In the genomic region with DNA sequence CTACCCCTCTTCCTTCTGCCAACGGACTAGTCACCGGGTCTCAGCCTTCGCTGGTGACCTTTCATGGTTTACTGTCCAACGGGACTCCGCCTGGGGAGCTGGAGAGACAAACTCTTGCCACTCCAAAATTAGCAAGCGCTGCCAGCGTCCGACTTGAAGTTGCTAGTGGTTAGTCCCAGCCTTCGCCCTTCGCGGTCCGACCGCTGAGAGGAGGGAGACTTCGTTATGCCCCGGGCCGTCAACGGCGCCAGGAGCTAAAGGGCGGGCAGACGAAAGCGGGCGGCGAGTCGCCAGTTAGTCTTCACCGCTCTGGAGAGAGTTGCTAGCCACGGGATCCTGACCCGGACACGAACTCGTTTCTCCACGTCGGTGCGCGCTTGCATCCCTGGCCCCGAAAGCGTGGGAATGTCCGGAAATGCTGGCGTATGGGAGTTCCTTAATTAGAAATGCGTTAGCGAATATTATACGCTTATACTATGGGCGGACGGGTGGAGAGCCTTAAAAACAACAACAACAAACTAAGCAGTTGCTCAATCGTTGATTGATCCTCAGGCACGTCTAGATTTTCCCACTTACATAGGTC, we compare ENCODE assay signal across 8 cellular contexts. TPM values are rescaled to one million over a fixed set of nuclear protein-coding genes. Genes with fewer than 3 reads are reported as not detected.
DNase-seq lines count a peak whose midpoint lies in the region; ATAC-seq, FAIRE-seq and TF ChIP-seq lines count a peak whose summit lies in the region.

No MANE protein-coding gene starts in this region.

- H3K36me3 ChIP-seq in SJSA1 (peaks cover 57% of the 10 kb centered on the region), GM12878 (ENCODE audit: control insufficient read depth in 2 of 2, insufficient read depth in 2 of 2, low read length in 1 of 2) (no peaks in the 10 kb centered on the region), iPS DF 6.9 (ENCODE audit: control insufficient read depth, insufficient read depth, low read length) (no peaks in the 10 kb centered on the region)

- TF ChIP-seq POLR2A in GM12878 (IDR thresholded peaks at IDR 0.05; ENCODE audit: low read depth, low read length) = no peak

- H3K4me1 ChIP-seq in SJSA1 (replicated peaks) = peaks cover 12% of the 10 kb centered on the region
- no peaks in the 10 kb centered on the region for H3K4me1 ChIP-seq in GM12878 (ENCODE audit: control insufficient read depth, insufficient read depth, low read length)
- H3K4me1 ChIP-seq in iPS DF 6.9 (ENCODE audit: control insufficient read depth, insufficient read depth, low read length) = no peaks in the 10 kb centered on the region

- no peak for TF ChIP-seq EP300 in GM12878 (IDR thresholded peaks at IDR 0.05; ENCODE audit: borderline replicate concordance in 1 of 2, control insufficient read depth in 1 of 2, low read depth in 2 of 2, low read length in 2 of 2)

- peak overlapping the region; percentile 53 for H3K4me2 ChIP-seq in GM12878 (ENCODE audit: control insufficient read depth, insufficient read depth)

- DNase-seq in activated effector memory CD4-positive, alpha-beta T cell treated with anti-CD3 and anti-CD28 coated beads, Interleukin-2, amount 50 U/mL, for 16 hours = peak; percentile 78
- DNase-seq in activated effector memory CD4-positive, alpha-beta T cell treated with Interleukin-2 at 50 U/mL for 16 hours = no peak
- DNase-seq in SJSA1 (ENCODE audit: low read depth in 1 of 2, low spot score in 2 of 2) (peak in 1 of 2 experiments; percentile 50), GM12878 (ENCODE audit: low read depth, low spot score) (no peak), iPS DF 6.9 (ENCODE audit: low read depth, low spot score) (no peak), skeletal muscle cell (ENCODE audit: low read depth) (no peak), putamen (ENCODE audit: low spot score) (no peak)

- no peak for TF ChIP-seq CTCF in GM12878 (IDR thresholded peaks at IDR 0.05 in 2 of 3, conservative IDR thresholded peaks at IDR 0.05 in 1 of 3; ENCODE audit: control insufficient read depth in 2 of 3, extremely low read depth in 1 of 3, insufficient read depth in 1 of 3, low read depth in 3 of 3, low read length in 3 of 3)

- H3K9ac ChIP-seq in GM12878 (ENCODE audit: control insufficient read depth, insufficient read depth, low read length) = peak overlapping the region; percentile 98

- no TSS peak for BruUV-seq in GM12878 (replicated peaks; lab: Mats Ljungman, UMichigan)

- no peaks in the 10 kb centered on the region for H3K27me3 ChIP-seq in SJSA1 (replicated peaks)
- H3K27me3 ChIP-seq in GM12878 (replicated peaks in 1 of 2; ENCODE audit: control insufficient read depth in 2 of 2, insufficient read depth in 2 of 2, low read length in 1 of 2) = no peaks in the 10 kb centered on the region
- no peaks in the 10 kb centered on the region for H3K27me3 ChIP-seq in iPS DF 6.9 (ENCODE audit: control insufficient read depth, insufficient read depth, low read length)

- POLR2A ChIA-PET in GM12878 (lab: Charles Lee) = interaction anchor here (0.9 to 2.8 kb wide), 5 partner anchors 18 to 51 kb away, joined by 3 to 34 read pairs (median 3); partner anchors contain the start of gene TRIM59

- WGBS in GM12878 (ENCODE audit: insufficient coverage, insufficient replicate concordance, low lambda C conversion rate, missing lambda C conversion rate) = under 1% methylated on average over 44 of the region's 44 CpGs
- no CpG with 5 or more reads among the region's 44 CpGs for WGBS in iPS DF 6.9 (ENCODE audit: insufficient coverage, insufficient read length)

- ATAC-seq in HG03097 (IDR thresholded peaks at IDR 0.05; ENCODE audit: low FRiP score, unreplicated experiment) = peak; percentile 4
- ATAC-seq in GM12878 = peak; percentile 41

- no peak for FAIRE-seq in GM12878 (lab: Jason Lieb, UNC)

- H4K20me1 ChIP-seq in GM12878 (ENCODE audit: control insufficient read depth, insufficient read depth) = no peaks in the 10 kb centered on the region

- CTCF ChIA-PET in GM12878 (lab: Yijun Ruan, JAX) = interaction anchor here (0.8 kb wide), 1 partner anchor 367 kb away, joined by 3 read pairs; no protein-coding TSS in a partner anchor

- in situ Hi-C loops in GM12878 (cut with MboI) = no loop called here

- RAD21 ChIA-PET in GM12878 (lab: Charles Lee; ENCODE audit: unreplicated experiment) = interaction anchor here (0.8 to 1.3 kb wide), 3 partner anchors 9 to 50 kb away, joined by 3 to 5 read pairs (median 4); partner anchors contain the start of gene TRIM59

- no peak for TF ChIP-seq RAD21 in GM12878 (IDR thresholded peaks at IDR 0.05; ENCODE audit: insufficient read depth, low read depth, low read length)

- H3K9me3 ChIP-seq in SJSA1 (replicated peaks) (no peaks in the 10 kb centered on the region), GM12878 (replicated peaks; ENCODE audit: control insufficient read depth, insufficient read depth, low read length) (no peaks in the 10 kb centered on the region), iPS DF 6.9 (ENCODE audit: control insufficient read depth, insufficient read depth, low read length) (no peaks in the 10 kb centered on the region)

- peaks cover 78% of the 10 kb centered on the region for H3K79me2 ChIP-seq in GM12878 (ENCODE audit: control insufficient read depth, insufficient read depth, low read length)

- H3K4me3 ChIP-seq in SJSA1 (peak overlapping the region; percentile 61), GM12878 (peak overlapping the region; percentile 99), iPS DF 6.9 (ENCODE audit: low read length) (peak overlapping the region; percentile 79), skeletal muscle cell (ENCODE audit: low read depth, low read length) (peak overlapping the region; percentile 91)

- peak overlapping the region; percentile 79 for H2AFZ ChIP-seq in GM12878 (ENCODE audit: control insufficient read depth, low read depth, low read length)

- peak overlapping the region; percentile 90 for H3K27ac ChIP-seq in SJSA1
- H3K27ac ChIP-seq in GM12878 (ENCODE audit: control insufficient read depth, insufficient read depth) = peak overlapping the region; percentile 90
- no peak overlapping the region for H3K27ac ChIP-seq in iPS DF 6.9 (ENCODE audit: low read length)

- intact Hi-C loops in GM12878 (cut with micrococcal nuclease; ENCODE audit: unreplicated experiment) = loop anchor here (5.0 kb wide), 1 partner anchor 388 kb away; no protein-coding TSS in a partner anchor

- SMC1A ChIA-PET in GM12878 (lab: Charles Lee; ENCODE audit: uncharacterized antibody, unreplicated experiment) = interaction anchor here (2.0 to 3.9 kb wide), 2 partner anchors 30 to 50 kb away, joined by 7 to 19 read pairs; partner anchors contain the start of gene TRIM59

RNA-seq across cellular contexts. Expression of gene SMC4, which starts 0.7 kb away (rescaled TPM):
- total RNA-seq in SJSA1 (2014; rRNA removed; shearing (Covaris generic)) = 125 and 198 TPM in 2 replicates
- total RNA-seq in GM12878 (2013; cell fraction: nucleolus; rRNA removed) = 263 and 313 TPM in 2 replicates
- 130 and 133 TPM in 2 replicates for total RNA-seq in GM12878 (2014; rRNA removed)
- 224 and 231 TPM in 2 replicates for total RNA-seq in GM12878 (2014; rRNA removed; fragmentation: Illumina TruSeq; extraction: Trizol)
- total RNA-seq in GM12878 (2021) = 124 and 142 TPM in 2 replicates
- polyA plus RNA-seq in GM12878 (2011; ENCODE audit: low read depth) = 32.9 TPM
- 93.3 and 214 TPM in 2 replicates for polyA plus RNA-seq in GM12878 (2011; rRNA removed)
- 37.2 and 42.5 TPM in 2 replicates for polyA plus RNA-seq in GM12878 (2011; cell fraction: cytosol; rRNA removed)
- 181 and 214 TPM in 2 replicates for polyA plus RNA-seq in GM12878 (2011; cell fraction: nucleus; rRNA removed)
- polyA plus RNA-seq in GM12878 (2012) = 59.4 and 74.4 TPM in 2 replicates
- polyA plus RNA-seq in GM12878 (2014; fragmentation: Illumina TruSeq; extraction: Trizol) = 250 and 324 TPM in 2 replicates
- polyA plus RNA-seq in GM12878 (2014; fragmentation: Nextera tagmentation; extraction: Ambion mirVana) = 100 to 1,000 TPM in 1 of 2 experiments, 10 to 100 TPM in 1; 75.6 to 127 TPM
- 121 and 128 TPM in 2 replicates for polyA plus RNA-seq in GM12878 (2014; rRNA removed)
- polyA plus RNA-seq in GM12878 (2016; fragmentation: Nextera tagmentation; extraction: Ambion mirVana) = 100 to 1,000 TPM; 278 to 288 TPM
- 37.5 and 42.8 TPM in 2 replicates for polyA minus RNA-seq in GM12878 (2011; rRNA and poly(A)+ RNA removed)
- 23.5 and 30.7 TPM in 2 replicates for polyA minus RNA-seq in GM12878 (2011; cell fraction: cytosol; rRNA and poly(A)+ RNA removed)
- 128 and 223 TPM in 2 replicates for polyA minus RNA-seq in GM12878 (2011; cell fraction: nucleus; rRNA and poly(A)+ RNA removed)

RNA-seq across cellular contexts. Expression of gene IFT80, which starts 1.1 kb away (rescaled TPM):
- 26.9 and 30.5 TPM in 2 replicates for total RNA-seq in SJSA1 (2014; rRNA removed; shearing (Covaris generic))
- 57.3 and 60.6 TPM in 2 replicates for total RNA-seq in GM12878 (2013; cell fraction: nucleolus; rRNA removed)
- total RNA-seq in GM12878 (2014; rRNA removed) = 14.1 and 16.2 TPM in 2 replicates
- total RNA-seq in GM12878 (2014; rRNA removed; fragmentation: Illumina TruSeq; extraction: Trizol) = 20.2 and 21.5 TPM in 2 replicates
- total RNA-seq in GM12878 (2021) = 11.1 and 13.7 TPM in 2 replicates
- polyA plus RNA-seq in GM12878 (2011; ENCODE audit: low read depth) = 7.5 TPM
- polyA plus RNA-seq in GM12878 (2011; rRNA removed) = 16.2 and 29.3 TPM in 2 replicates
- polyA plus RNA-seq in GM12878 (2011; cell fraction: cytosol; rRNA removed) = 4.0 and 5.1 TPM in 2 replicates
- polyA plus RNA-seq in GM12878 (2011; cell fraction: nucleus; rRNA removed) = 17.6 and 21.9 TPM in 2 replicates
- polyA plus RNA-seq in GM12878 (2012) = 9.9 and 11.7 TPM in 2 replicates
- polyA plus RNA-seq in GM12878 (2014; fragmentation: Illumina TruSeq; extraction: Trizol) = 18.4 and 27.6 TPM in 2 replicates
- 1 to 10 TPM; 6.5 to 6.7 TPM for polyA plus RNA-seq in GM12878 (2014; fragmentation: Nextera tagmentation; extraction: Ambion mirVana)
- polyA plus RNA-seq in GM12878 (2014; rRNA removed) = 14.4 and 15.4 TPM in 2 replicates
- 10 to 100 TPM; 11.6 to 14.1 TPM for polyA plus RNA-seq in GM12878 (2016; fragmentation: Nextera tagmentation; extraction: Ambion mirVana)
- polyA minus RNA-seq in GM12878 (2011; rRNA and poly(A)+ RNA removed) = 5.8 and 9.2 TPM in 2 replicates
- polyA minus RNA-seq in GM12878 (2011; cell fraction: cytosol; rRNA and poly(A)+ RNA removed) = 4.3 and 6.5 TPM in 2 replicates
- 18.4 and 19.2 TPM in 2 replicates for polyA minus RNA-seq in GM12878 (2011; cell fraction: nucleus; rRNA and poly(A)+ RNA removed)

RNA-seq across cellular contexts. Expression of gene TRIM59, which starts 49.4 kb away (rescaled TPM):
- 99.9 and 119 TPM in 2 replicates for total RNA-seq in SJSA1 (2014; rRNA removed; shearing (Covaris generic))
- total RNA-seq in GM12878 (2013; cell fraction: nucleolus; rRNA removed) = 46.0 and 53.4 TPM in 2 replicates
- total RNA-seq in GM12878 (2014; rRNA removed) (33.5 and 41.5 TPM in 2 replicates), GM12878 (2014; rRNA removed; fragmentation: Illumina TruSeq; extraction: Trizol) (38.6 and 40.2 TPM in 2 replicates), GM12878 (2021) (27.2 and 29.6 TPM in 2 replicates)
- 10.4 TPM for polyA plus RNA-seq in GM12878 (2011; ENCODE audit: low read depth)
- polyA plus RNA-seq in GM12878 (2011; rRNA removed) (33.1 and 43.6 TPM in 2 replicates), GM12878 (2014; fragmentation: Illumina TruSeq; extraction: Trizol) (29.5 and 36.4 TPM in 2 replicates), GM12878 (2014; fragmentation: Nextera tagmentation; extraction: Ambion mirVana) (100 to 1,000 TPM in 1 of 2 experiments, 10 to 100 TPM in 1; 28.9 to 105 TPM), GM12878 (2014; rRNA removed) (13.0 and 14.4 TPM in 2 replicates), GM12878 (2016; fragmentation: Nextera tagmentation; extraction: Ambion mirVana) (10 to 100 TPM; 57.0 to 57.8 TPM)
- polyA plus RNA-seq in GM12878 (2011; cell fraction: cytosol; rRNA removed) = 12.3 and 16.9 TPM in 2 replicates
- 10.6 and 11.0 TPM in 2 replicates for polyA plus RNA-seq in GM12878 (2011; cell fraction: nucleus; rRNA removed)
- 11.5 and 12.6 TPM in 2 replicates for polyA plus RNA-seq in GM12878 (2012)
- polyA minus RNA-seq in GM12878 (2011; rRNA and poly(A)+ RNA removed) = 24.6 and 29.3 TPM in 2 replicates
- polyA minus RNA-seq in GM12878 (2011; cell fraction: cytosol; rRNA and poly(A)+ RNA removed) = 14.7 and 21.5 TPM in 2 replicates
- polyA minus RNA-seq in GM12878 (2011; cell fraction: nucleus; rRNA and poly(A)+ RNA removed) = 13.4 and 22.3 TPM in 2 replicates
